ENCODE assay signal across 8 cellular contexts in the genomic region with DNA sequence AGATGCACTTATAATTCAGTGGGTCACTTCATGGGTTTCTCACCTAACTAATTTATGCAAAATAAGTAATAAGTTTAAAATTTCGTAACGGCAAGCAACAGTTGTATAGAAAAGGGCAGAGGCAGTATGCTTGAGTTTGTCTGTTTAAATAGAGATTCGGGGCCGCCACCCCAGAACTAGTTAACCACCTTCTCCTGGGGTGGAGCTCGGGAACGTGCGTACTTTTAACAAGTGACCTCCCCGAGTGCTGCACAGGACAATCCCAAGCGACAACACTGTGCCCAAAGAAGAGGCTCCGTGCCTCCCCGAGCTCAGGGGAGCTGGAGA. TPM values are rescaled to one million over a fixed set of nuclear protein-coding genes. Genes with fewer than 3 reads are reported as not detected.
DNase-seq lines count a peak whose midpoint lies in the region; ATAC-seq and TF ChIP-seq lines count a peak whose summit lies in the region.

No MANE protein-coding gene starts in this region.

- peaks cover 35% of the 10 kb centered on the region for H3K36me3 Mint-ChIP-seq in GM23338 (ENCODE audit: low read depth)

- H3K4me1 ChIP-seq in GM23338 (ENCODE audit: insufficient read depth), result peaks cover 6% of the 10 kb centered on the region
- peaks cover 25% of the 10 kb centered on the region for H3K4me1 ChIP-seq in foreskin keratinocyte
- peaks cover 12 to 24% (median 19%) of the 10 kb centered on the region in 3 donors for H3K4me1 ChIP-seq in skeletal muscle tissue (ENCODE audit: control insufficient read depth in 3 of 3, insufficient read depth in 3 of 3, low read length in 3 of 3)

- peaks cover 54% of the 10 kb centered on the region for H3K79me2 ChIP-seq in GM23338 (replicated peaks; ENCODE audit: insufficient read depth)
- peaks cover 48% of the 10 kb centered on the region for H3K79me2 ChIP-seq in SU-DHL-6 (ENCODE audit: insufficient read depth, low read length)

- H3K27ac ChIP-seq in GM23338 (ENCODE audit: low read depth) (peak overlapping the region; percentile 84; the same call in 1 of the 2 replicates), SU-DHL-6 (ENCODE audit: low read depth, low read length) (peak overlapping the region; percentile 31), foreskin keratinocyte (peak overlapping the region; percentile 46), skeletal muscle tissue (ENCODE audit: low read depth, low read length) (peak overlapping the region; percentile 80)

- DNase-seq in GM23338 (ENCODE audit: low spot score) (no peak), foreskin keratinocyte (no peak), hepatic stellate cell (ENCODE audit: low spot score) (no peak)
- DNase-seq in activated CD8-positive, alpha-beta memory T cell treated with anti-CD3 and anti-CD28 coated beads, Interleukin-2, amount 50 U/mL, for 4 hours, result no peak

- TF ChIP-seq CTCF in GM23338 (conservative IDR thresholded peaks at IDR 0.05; ENCODE audit: low read depth in 2 of 2), result no peak
- no peak for TF ChIP-seq CTCF in SU-DHL-6 (IDR thresholded peaks at IDR 0.05; ENCODE audit: insufficient read depth, low read length, poor library complexity, severe bottlenecking)
- no peak for TF ChIP-seq CTCF in foreskin keratinocyte (conservative IDR thresholded peaks at IDR 0.05)

- no peaks in the 10 kb centered on the region for H3K9me3 Mint-ChIP-seq in GM23338

- H3K4me3 Mint-ChIP-seq in GM23338, result peak overlapping the region; percentile 91

- H3K4me3 ChIP-seq in GM23338 (peak overlapping the region; percentile 94), SU-DHL-6 (ENCODE audit: insufficient read depth, low read length, poor library complexity, severe bottlenecking) (peak overlapping the region; percentile 96), skeletal muscle tissue (ENCODE audit: low read length in 3 of 3) (peak overlapping the region; percentile 93 to 97 (median 94))

- H3K9ac ChIP-seq in SU-DHL-6 (ENCODE audit: low read length) (peak overlapping the region; percentile 93), skeletal muscle tissue (ENCODE audit: low read depth in 1 of 3, low read length in 3 of 3) (peak overlapping the region; percentile 85 to 94 (median 91))

- ATAC-seq in GM23338 (no peak), foreskin keratinocyte (no peak), HG03457 (IDR thresholded peaks at IDR 0.05; ENCODE audit: unreplicated experiment) (no peak), HG02642 (IDR thresholded peaks at IDR 0.05; ENCODE audit: poor library complexity, unreplicated experiment) (no peak)

- H3K36me3 ChIP-seq in GM23338 (ENCODE audit: insufficient read depth) (peaks cover 19% of the 10 kb centered on the region; the same call in 1 of the 2 replicates), SU-DHL-6 (ENCODE audit: low read length) (peaks cover 20% of the 10 kb centered on the region), skeletal muscle tissue (ENCODE audit: control insufficient read depth in 3 of 3, insufficient read depth in 3 of 3, low read length in 3 of 3) (peaks cover 6 to 13% (median 8%) of the 10 kb centered on the region in 3 donors)

- H3K4me2 ChIP-seq in GM23338 (peak overlapping the region; percentile 98), SU-DHL-6 (ENCODE audit: low read depth, low read length, poor library complexity, severe bottlenecking) (peak overlapping the region; percentile 94)

- H3K27me3 Mint-ChIP-seq in GM23338 (ENCODE audit: insufficient read depth, low read depth, poor library complexity), result peaks cover 8% of the 10 kb centered on the region

- H3F3A ChIP-seq in GM23338 (replicated peaks; ENCODE audit: low read depth), result no peaks in the 10 kb centered on the region
- H3F3A ChIP-seq in SU-DHL-6 (ENCODE audit: insufficient read depth), result no peaks in the 10 kb centered on the region

- H2AFZ ChIP-seq in GM23338 (0 out of 2 replicates have a peak overlapping the region, but pooled peaks have one; percentile 44), SU-DHL-6 (ENCODE audit: low read depth, low read length, severe bottlenecking) (peak overlapping the region; percentile 89)

- peaks cover 15% of the 10 kb centered on the region; the same call in 1 of the 2 replicates for H4K20me1 ChIP-seq in GM23338 (replicated peaks; ENCODE audit: insufficient read depth)
- no peaks in the 10 kb centered on the region; the same call in 1 of the 2 replicates for H4K20me1 ChIP-seq in SU-DHL-6 (ENCODE audit: low read depth, low read length)

- H3K9me3 ChIP-seq in SU-DHL-6 (ENCODE audit: insufficient read depth, low read length) (no peaks in the 10 kb centered on the region), skeletal muscle tissue (ENCODE audit: control insufficient read depth in 3 of 3, low read length in 3 of 3) (no peaks in the 10 kb centered on the region)

- H3K27ac Mint-ChIP-seq in GM23338, result peak overlapping the region; percentile 98

- no peaks in the 10 kb centered on the region for H3K9me2 ChIP-seq in GM23338 (ENCODE audit: insufficient read depth)
- no peaks in the 10 kb centered on the region for H3K9me2 ChIP-seq in SU-DHL-6 (replicated peaks; ENCODE audit: insufficient read depth, low read length)

- H3K27me3 ChIP-seq in GM23338 (ENCODE audit: insufficient read depth) (no peaks in the 10 kb centered on the region), SU-DHL-6 (ENCODE audit: low read length) (no peaks in the 10 kb centered on the region), foreskin keratinocyte (no peaks in the 10 kb centered on the region), skeletal muscle tissue (ENCODE audit: control insufficient read depth in 3 of 3, insufficient read depth in 3 of 3, low read length in 3 of 3) (no peaks in the 10 kb centered on the region)

- H3K4me1 Mint-ChIP-seq in GM23338, result peaks cover 8% of the 10 kb centered on the region; the same call in 2 of the 3 replicates

TF ChIP-seq in GM23338, 12 proteins besides CTCF, POLR2A, EP300 and RAD21 (continues in another document):
- no peak for TF ChIP-seq ZNF114 (CRISPR knock-in tag; IDR thresholded peaks at IDR 0.05)
- TF ChIP-seq JUNB (IDR thresholded peaks at IDR 0.05; ENCODE audit: unreplicated experiment), result no peak
- TF ChIP-seq CREB1 (CRISPR knock-in tag; IDR thresholded peaks at IDR 0.05; ENCODE audit: low read depth), result no peak
- TF ChIP-seq, protein P1, sequence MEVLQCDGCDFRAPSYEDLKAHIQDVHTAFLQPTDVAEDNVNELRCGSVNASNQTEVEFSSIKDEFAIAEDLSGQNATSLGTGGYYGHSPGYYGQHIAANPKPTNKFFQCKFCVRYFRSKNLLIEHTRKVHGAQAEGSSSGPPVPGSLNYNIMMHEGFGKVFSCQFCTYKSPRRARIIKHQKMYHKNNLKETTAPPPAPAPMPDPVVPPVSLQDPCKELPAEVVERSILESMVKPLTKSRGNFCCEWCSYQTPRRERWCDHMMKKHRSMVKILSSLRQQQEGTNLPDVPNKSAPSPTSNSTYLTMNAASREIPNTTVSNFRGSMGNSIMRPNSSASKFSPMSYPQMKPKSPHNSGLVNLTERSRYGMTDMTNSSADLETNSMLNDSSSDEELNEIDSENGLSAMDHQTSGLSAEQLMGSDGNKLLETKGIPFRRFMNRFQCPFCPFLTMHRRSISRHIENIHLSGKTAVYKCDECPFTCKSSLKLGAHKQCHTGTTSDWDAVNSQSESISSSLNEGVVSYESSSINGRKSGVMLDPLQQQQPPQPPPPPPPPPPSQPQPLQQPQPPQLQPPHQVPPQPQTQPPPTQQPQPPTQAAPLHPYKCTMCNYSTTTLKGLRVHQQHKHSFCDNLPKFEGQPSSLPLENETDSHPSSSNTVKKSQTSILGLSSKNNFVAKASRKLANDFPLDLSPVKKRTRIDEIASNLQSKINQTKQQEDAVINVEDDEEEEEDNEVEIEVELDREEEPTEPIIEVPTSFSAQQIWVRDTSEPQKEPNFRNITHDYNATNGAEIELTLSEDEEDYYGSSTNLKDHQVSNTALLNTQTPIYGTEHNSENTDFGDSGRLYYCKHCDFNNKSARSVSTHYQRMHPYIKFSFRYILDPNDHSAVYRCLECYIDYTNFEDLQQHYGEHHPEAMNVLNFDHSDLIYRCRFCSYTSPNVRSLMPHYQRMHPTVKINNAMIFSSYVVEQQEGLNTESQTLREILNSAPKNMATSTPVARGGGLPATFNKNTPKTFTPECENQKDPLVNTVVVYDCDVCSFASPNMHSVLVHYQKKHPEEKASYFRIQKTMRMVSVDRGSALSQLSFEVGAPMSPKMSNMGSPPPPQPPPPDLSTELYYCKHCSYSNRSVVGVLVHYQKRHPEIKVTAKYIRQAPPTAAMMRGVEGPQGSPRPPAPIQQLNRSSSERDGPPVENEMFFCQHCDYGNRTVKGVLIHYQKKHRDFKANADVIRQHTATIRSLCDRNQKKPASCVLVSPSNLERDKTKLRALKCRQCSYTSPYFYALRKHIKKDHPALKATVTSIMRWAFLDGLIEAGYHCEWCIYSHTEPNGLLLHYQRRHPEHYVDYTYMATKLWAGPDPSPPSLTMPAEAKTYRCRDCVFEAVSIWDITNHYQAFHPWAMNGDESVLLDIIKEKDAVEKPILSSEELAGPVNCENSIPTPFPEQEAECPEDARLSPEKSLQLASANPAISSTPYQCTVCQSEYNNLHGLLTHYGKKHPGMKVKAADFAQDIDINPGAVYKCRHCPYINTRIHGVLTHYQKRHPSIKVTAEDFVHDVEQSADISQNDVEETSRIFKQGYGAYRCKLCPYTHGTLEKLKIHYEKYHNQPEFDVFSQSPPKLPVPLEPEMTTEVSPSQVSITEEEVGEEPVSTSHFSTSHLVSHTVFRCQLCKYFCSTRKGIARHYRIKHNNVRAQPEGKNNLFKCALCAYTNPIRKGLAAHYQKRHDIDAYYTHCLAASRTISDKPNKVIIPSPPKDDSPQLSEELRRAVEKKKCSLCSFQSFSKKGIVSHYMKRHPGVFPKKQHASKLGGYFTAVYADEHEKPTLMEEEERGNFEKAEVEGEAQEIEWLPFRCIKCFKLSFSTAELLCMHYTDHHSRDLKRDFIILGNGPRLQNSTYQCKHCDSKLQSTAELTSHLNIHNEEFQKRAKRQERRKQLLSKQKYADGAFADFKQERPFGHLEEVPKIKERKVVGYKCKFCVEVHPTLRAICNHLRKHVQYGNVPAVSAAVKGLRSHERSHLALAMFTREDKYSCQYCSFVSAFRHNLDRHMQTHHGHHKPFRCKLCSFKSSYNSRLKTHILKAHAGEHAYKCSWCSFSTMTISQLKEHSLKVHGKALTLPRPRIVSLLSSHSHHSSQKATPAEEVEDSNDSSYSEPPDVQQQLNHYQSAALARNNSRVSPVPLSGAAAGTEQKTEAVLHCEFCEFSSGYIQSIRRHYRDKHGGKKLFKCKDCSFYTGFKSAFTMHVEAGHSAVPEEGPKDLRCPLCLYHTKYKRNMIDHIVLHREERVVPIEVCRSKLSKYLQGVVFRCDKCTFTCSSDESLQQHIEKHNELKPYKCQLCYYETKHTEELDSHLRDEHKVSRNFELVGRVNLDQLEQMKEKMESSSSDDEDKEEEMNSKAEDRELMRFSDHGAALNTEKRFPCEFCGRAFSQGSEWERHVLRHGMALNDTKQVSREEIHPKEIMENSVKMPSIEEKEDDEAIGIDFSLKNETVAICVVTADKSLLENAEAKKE (CRISPR knock-in tag; IDR thresholded peaks at IDR 0.05), result no peak

RNA-seq across cellular contexts. Expression of a gene that starts 0.4 kb away (rescaled TPM):
- total RNA-seq in GM23338 (2014; rRNA removed; shearing (Covaris generic)), result 143 and 156 TPM in 2 replicates
- 161 and 173 TPM in 2 replicates for polyA plus RNA-seq in GM23338 (2016; fragmentation: Nextera tagmentation; extraction: Ambion mirVana)
- total RNA-seq in foreskin keratinocyte, result 572 and 684 TPM in 2 replicates
- polyA plus RNA-seq in foreskin keratinocyte, result 543 and 590 TPM in 2 replicates
- 71.5 TPM for total RNA-seq in skeletal muscle tissue

Comparison
In these comparisons a context has a peak if more than half of its experiments do, and no peak if none do; other contexts are left out.
1. H3K27ac ChIP-seq: peak in every context shown above with its lines; median percentile 84 in GM23338; 80 in skeletal muscle tissue; 46 in foreskin keratinocyte; 31 in SU-DHL-6.